In the genomic region with DNA sequence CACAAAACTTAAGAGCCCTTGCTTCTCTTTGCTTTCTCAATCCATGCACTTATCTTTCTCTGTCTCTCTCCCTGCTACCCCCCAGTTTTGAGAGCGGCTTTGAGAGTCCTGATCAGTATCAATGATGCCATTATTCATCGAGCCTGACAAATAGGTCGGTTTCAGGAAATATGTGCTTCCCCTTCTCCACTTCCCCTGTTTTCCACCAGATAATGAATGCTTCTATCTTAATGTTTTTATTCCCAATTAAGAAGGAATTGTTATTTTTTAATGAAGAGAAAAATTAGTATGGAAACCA, we compare ENCODE assay signal across 1 cellular context.
TF ChIP-seq lines count a peak whose summit lies in the region.

No MANE protein-coding gene starts in this region.

TF ChIP-seq in HepG2, 621 proteins besides CTCF, POLR2A, EP300 and RAD21 (continued from another document):
- TF ChIP-seq ETS1 (CRISPR knock-in tag; IDR thresholded peaks at IDR 0.05) (no peak), SAFB2 (CRISPR knock-in tag; IDR thresholded peaks at IDR 0.05; ENCODE audit: borderline replicate concordance, low read depth) (no peak), ZNF572 (CRISPR knock-in tag; IDR thresholded peaks at IDR 0.05) (no peak), TARDBP (CRISPR knock-in tag; IDR thresholded peaks at IDR 0.05) (no peak), KMT2B (CRISPR knock-in tag; IDR thresholded peaks at IDR 0.05) (no peak), SP4 (CRISPR knock-in tag; IDR thresholded peaks at IDR 0.05) (no peak), SYNCRIP (IDR thresholded peaks at IDR 0.05; ENCODE audit: insufficient read depth, low read depth, low read length) (no peak), CERS6 (CRISPR knock-in tag; IDR thresholded peaks at IDR 0.05) (no peak), ZBTB3 (CRISPR knock-in tag; IDR thresholded peaks at IDR 0.05; ENCODE audit: borderline replicate concordance, low read depth) (no peak), YY1 (IDR thresholded peaks at IDR 0.05; ENCODE audit: insufficient read depth, insufficient replicate concordance, low read depth, low read length) (no peak)
- TF ChIP-seq, protein P1, sequence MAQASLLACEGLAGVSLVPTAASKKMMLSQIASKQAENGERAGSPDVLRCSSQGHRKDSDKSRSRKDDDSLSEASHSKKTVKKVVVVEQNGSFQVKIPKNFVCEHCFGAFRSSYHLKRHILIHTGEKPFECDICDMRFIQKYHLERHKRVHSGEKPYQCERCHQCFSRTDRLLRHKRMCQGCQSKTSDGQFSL (CRISPR knock-in tag; IDR thresholded peaks at IDR 0.05): no peak
- TF ChIP-seq, protein P2, sequence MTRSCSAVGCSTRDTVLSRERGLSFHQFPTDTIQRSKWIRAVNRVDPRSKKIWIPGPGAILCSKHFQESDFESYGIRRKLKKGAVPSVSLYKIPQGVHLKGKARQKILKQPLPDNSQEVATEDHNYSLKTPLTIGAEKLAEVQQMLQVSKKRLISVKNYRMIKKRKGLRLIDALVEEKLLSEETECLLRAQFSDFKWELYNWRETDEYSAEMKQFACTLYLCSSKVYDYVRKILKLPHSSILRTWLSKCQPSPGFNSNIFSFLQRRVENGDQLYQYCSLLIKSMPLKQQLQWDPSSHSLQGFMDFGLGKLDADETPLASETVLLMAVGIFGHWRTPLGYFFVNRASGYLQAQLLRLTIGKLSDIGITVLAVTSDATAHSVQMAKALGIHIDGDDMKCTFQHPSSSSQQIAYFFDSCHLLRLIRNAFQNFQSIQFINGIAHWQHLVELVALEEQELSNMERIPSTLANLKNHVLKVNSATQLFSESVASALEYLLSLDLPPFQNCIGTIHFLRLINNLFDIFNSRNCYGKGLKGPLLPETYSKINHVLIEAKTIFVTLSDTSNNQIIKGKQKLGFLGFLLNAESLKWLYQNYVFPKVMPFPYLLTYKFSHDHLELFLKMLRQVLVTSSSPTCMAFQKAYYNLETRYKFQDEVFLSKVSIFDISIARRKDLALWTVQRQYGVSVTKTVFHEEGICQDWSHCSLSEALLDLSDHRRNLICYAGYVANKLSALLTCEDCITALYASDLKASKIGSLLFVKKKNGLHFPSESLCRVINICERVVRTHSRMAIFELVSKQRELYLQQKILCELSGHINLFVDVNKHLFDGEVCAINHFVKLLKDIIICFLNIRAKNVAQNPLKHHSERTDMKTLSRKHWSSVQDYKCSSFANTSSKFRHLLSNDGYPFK (CRISPR knock-in tag; IDR thresholded peaks at IDR 0.05; ENCODE audit: borderline replicate concordance): no peak
